Comparison of ENCODE assay signal across 14 cellular contexts in genomic region chr1:100793661-100794060, GRCh38.
"Had no signal": no experiment of that assay in that cellular context is flagged by ENCODE, and none has a peak within 500 bp of the region (broad histone marks: within the 10 kb centered on the region; RNA-seq: fewer than 3 reads in every experiment).

No MANE protein-coding gene starts in this region.

- DNase-seq: activated CD4-positive, alpha-beta T cell treated with anti-CD3 and anti-CD28 coated beads for 1 hour; activated CD4-positive, alpha-beta T cell treated with anti-CD3 and anti-CD28 coated beads, Interleukin-2, amount 50 U/mL, for 48 hours; activated effector memory CD4-positive, alpha-beta T cell treated with anti-CD3 and anti-CD28 coated beads, Interleukin-2, amount 50 U/mL, for 16 hours; activated naive CD8-positive, alpha-beta T cell treated with anti-CD3 and anti-CD28 coated beads for 36 hours; activated T-cell treated with anti-CD3 and anti-CD28 coated beads, Interleukin-2, amount 50 U/mL, for 4 hours; heart left ventricle; left lung; mesenchymal stem cell; occipital lobe; spleen; stimulated activated CD4-positive, alpha-beta T cell treated with anti-CD3 and anti-CD28 coated beads, Interleukin-2, amount 100 ng/mL, for 24 hours; stimulated activated naive B cell treated with anti-CD40 and anti-IgM and Interleukin-4, amounts not matched to agents 10 μg/mL and 1 μg/mL and 100 μg/mL, for 72 hours; T-helper 9 cell; trophoblast cell had no signal
